In genomic region chr12:110284597-110284996, GRCh38 we compare ENCODE assay signal across 9 cellular contexts. TPM values are rescaled to one million over a fixed set of nuclear protein-coding genes. Genes with fewer than 3 reads are reported as not detected.
DNase-seq lines count a peak whose midpoint lies in the region; ATAC-seq and TF ChIP-seq lines count a peak whose summit lies in the region.
"Had no signal": no experiment of that assay in that cellular context is flagged by ENCODE, and none has a peak within 500 bp of the region (broad histone marks: within the 10 kb centered on the region; RNA-seq: fewer than 3 reads in every experiment).

No MANE protein-coding gene starts in this region.

- H3K27ac ChIP-seq in DND-41 (ENCODE audit: low read length) (no peak overlapping the region), dorsolateral prefrontal cortex (peak overlapping the region in 10 of 59 donors; percentile 1 to 90 (median 40))

- peaks cover 65% of the 10 kb centered on the region for H3K4me1 Mint-ChIP-seq in osteocyte (ENCODE audit: unreplicated experiment)

- H3K27ac Mint-ChIP-seq in osteocyte (ENCODE audit: unreplicated experiment) = peak overlapping the region; percentile 64

- peaks cover 54% of the 10 kb centered on the region; the same call in 1 of the 2 replicates for H4K20me1 ChIP-seq in DND-41 (ENCODE audit: insufficient read depth, low read length)

- peaks cover 58% of the 10 kb centered on the region for H3K4me1 ChIP-seq in DND-41 (ENCODE audit: insufficient read depth, low read length)

- DNase-seq in DND-41 (no peak), NCI-H748 (lab: John Stamatoyannopoulos, UW; ENCODE audit: unreplicated experiment) (peak; percentile 7), dorsolateral prefrontal cortex (no peak), osteocyte (ENCODE audit: extremely low spot score, unreplicated experiment) (no peak), NCI-H2081 treated with DMSO at 0.1 percent for 48 hours (lab: John Stamatoyannopoulos, UW) (no peak), erythroblast (lab: John Stamatoyannopoulos, UW) (no peak)
- DNase-seq: mucosa of descending colon had no signal

- H3K79me2 ChIP-seq in DND-41 (ENCODE audit: insufficient read depth, low read length) = peaks cover 81% of the 10 kb centered on the region

- H2AFZ ChIP-seq in DND-41 (ENCODE audit: low read depth, low read length) = no peak overlapping the region

- ATAC-seq in DND-41 (ENCODE audit: insufficient read depth, low read depth) = no peak
- no peak for ATAC-seq in HG03108 (IDR thresholded peaks at IDR 0.05; ENCODE audit: unreplicated experiment)
- no peak for ATAC-seq in GM21367 (IDR thresholded peaks at IDR 0.05; ENCODE audit: unreplicated experiment)
- ATAC-seq: mucosa of descending colon had no signal

- no peak for TF ChIP-seq CTCF in DND-41 (IDR thresholded peaks at IDR 0.05; ENCODE audit: borderline replicate concordance, extremely low read depth, low read length, poor library complexity, severe bottlenecking)
- no peak for TF ChIP-seq CTCF in dorsolateral prefrontal cortex (IDR thresholded peaks at IDR 0.05 in 54 of 56, conservative IDR thresholded peaks at IDR 0.05 in 2 of 56; ENCODE audit: low read depth in 1 of 56, partially characterized antibody in 56 of 56)
- no peak for TF ChIP-seq CTCF in osteocyte (IDR thresholded peaks at IDR 0.05)

- H3K36me3 Mint-ChIP-seq in osteocyte (ENCODE audit: unreplicated experiment) = peaks cover 47% of the 10 kb centered on the region

- intact Hi-C loops in dorsolateral prefrontal cortex (cut with DNase I) = loop anchor here (2.0 to 10.0 kb wide), 6 partner anchors 60 to 260 kb away; partner anchors contain the start of gene IFT81 (in 2 of the 2)

- TF ChIP-seq POLR2A in erythroblast (IDR thresholded peaks at IDR 0.05; ENCODE audit: low read length) = no peak

- H3K4me2 ChIP-seq in DND-41 (ENCODE audit: insufficient read depth, low read length) = peak overlapping the region; percentile 73

- peak overlapping the region; percentile 88 for H3K9ac ChIP-seq in DND-41 (ENCODE audit: low read depth, low read length)

- no peaks in the 10 kb centered on the region for H3K27me3 Mint-ChIP-seq in osteocyte (ENCODE audit: unreplicated experiment)

- H3K4me3 ChIP-seq in DND-41 (ENCODE audit: low read depth in 1 of 2, low read length in 2 of 2) = peak overlapping the region in 1 of 2 experiments; percentile 60; a peak in 1 of 4 replicates
- H3K4me3 ChIP-seq in dorsolateral prefrontal cortex = peak overlapping the region in 58 of 59 donors; percentile 4 to 96 (median 90)
- H3K4me3 ChIP-seq: mucosa of descending colon had no signal

- H3K9me3 Mint-ChIP-seq in osteocyte (ENCODE audit: unreplicated experiment) = no peaks in the 10 kb centered on the region

- H3K9me3 ChIP-seq in DND-41 (ENCODE audit: insufficient read depth, low read length, severe bottlenecking) = no peaks in the 10 kb centered on the region
- H3K9me3 ChIP-seq: mucosa of descending colon had no signal

- peak overlapping the region; percentile 87 for H3K4me3 Mint-ChIP-seq in osteocyte (ENCODE audit: unreplicated experiment)

- H3K27me3 ChIP-seq in DND-41 (ENCODE audit: insufficient read depth, low read length, poor library complexity) (no peaks in the 10 kb centered on the region), dorsolateral prefrontal cortex (no peaks in the 10 kb centered on the region)

- H3K36me3 ChIP-seq in DND-41 (ENCODE audit: insufficient read depth, low read length) = peaks cover 65% of the 10 kb centered on the region

RNA-seq across cellular contexts. Expression of gene ATP2A2, which starts 3.5 kb away (rescaled TPM):
- total RNA-seq in dorsolateral prefrontal cortex (100 to 1,000 TPM; 198 to 558 (median 389) TPM), osteocyte (183 and 197 TPM in 2 replicates)
